ENCODE assay signal across 12 cellular contexts in the genomic region with DNA sequence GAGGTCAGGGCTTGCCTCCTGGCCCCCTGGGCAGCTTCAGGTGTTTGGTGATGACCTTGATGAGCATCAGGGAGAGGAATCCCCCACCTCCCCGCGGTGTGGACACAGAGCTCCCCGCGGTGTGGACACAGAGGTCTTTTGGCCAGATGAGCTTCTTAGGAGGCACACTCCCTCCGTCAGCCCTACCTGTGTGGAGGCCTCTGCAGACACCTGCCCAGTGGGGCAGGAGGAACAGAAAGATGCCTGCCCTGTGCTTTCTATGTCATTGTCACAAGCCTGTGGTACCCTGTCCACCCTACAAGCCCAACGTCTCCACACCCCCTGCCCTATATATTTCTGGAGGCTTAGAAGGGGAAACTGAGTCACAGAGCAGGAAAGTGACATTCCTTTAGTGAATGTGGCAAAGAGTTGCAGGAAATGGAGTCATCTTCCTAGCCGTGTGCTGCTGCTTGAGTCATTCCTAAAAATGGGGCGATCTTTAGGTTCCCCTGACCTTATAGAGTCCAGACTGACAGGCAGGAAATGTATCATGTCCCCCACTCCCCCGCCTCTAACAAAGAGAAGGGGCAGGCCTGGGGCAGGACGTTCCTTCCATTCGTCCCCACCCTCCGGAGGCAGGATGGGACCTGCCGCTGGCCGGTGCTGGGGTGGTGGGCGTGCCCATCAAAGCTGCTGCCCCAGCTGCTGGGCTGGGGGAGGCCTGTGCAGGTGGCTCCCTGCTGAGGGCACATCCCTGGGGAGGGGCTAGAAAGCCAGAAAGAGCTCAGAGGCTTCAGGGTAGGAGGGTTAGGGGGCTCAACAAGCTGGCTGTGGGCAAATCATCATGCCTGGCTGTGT. TPM values are rescaled to one million over a fixed set of nuclear protein-coding genes. Genes with fewer than 3 reads are reported as not detected.
DNase-seq lines count a peak whose midpoint lies in the region; FAIRE-seq and TF ChIP-seq lines count a peak whose summit lies in the region.
"Had no signal": no experiment of that assay in that cellular context is flagged by ENCODE, and none has a peak within 500 bp of the region (broad histone marks: within the 10 kb centered on the region; RNA-seq: fewer than 3 reads in every experiment).

No MANE protein-coding gene starts in this region.

- no peaks in the 10 kb centered on the region for H3K36me3 ChIP-seq in H1 (ENCODE audit: control insufficient read depth in 2 of 4, insufficient read depth in 4 of 4, low read length in 3 of 4)
- H3K36me3 ChIP-seq: ovary had no signal

- no peak overlapping the region for H2AFZ ChIP-seq in H1 (ENCODE audit: low read length)

- no peak overlapping the region for H2BK120ac ChIP-seq in H1 (replicated peaks; ENCODE audit: low read depth, low read length)

- peaks cover 0 to 3% of the 10 kb centered on the region in 2 experiments for H4K20me1 ChIP-seq in H1 (replicated peaks in 1 of 2; ENCODE audit: control insufficient read depth in 1 of 2, insufficient read depth in 2 of 2, low read length in 2 of 2)

- H3K79me2 ChIP-seq in H1 (ENCODE audit: control insufficient read depth in 1 of 2, insufficient read depth in 2 of 2, low read length in 2 of 2): no peaks in the 10 kb centered on the region

- peak overlapping the region; percentile 36 for H3K4ac ChIP-seq in H1 (replicated peaks; ENCODE audit: insufficient read length, low read depth, low read length)

- no peak overlapping the region for H2AK5ac ChIP-seq in H1 (ENCODE audit: low read depth, low read length)

- H3K79me1 ChIP-seq in H1 (ENCODE audit: low read depth, low read length): no peaks in the 10 kb centered on the region

- H3K4me3 Mint-ChIP-seq in activated CD4-positive, alpha-beta memory T cell treated with anti-CD3 and anti-CD28 coated beads for 36 hours: no peak overlapping the region

- DNase-seq in DMS53 (lab: John Stamatoyannopoulos, UW) (peak; percentile 27), DMS53 treated with DMSO at 0.1 percent for 48 hours (lab: John Stamatoyannopoulos, UW; ENCODE audit: unreplicated experiment) (no peak), NAMALWA (ENCODE audit: low spot score) (peak; percentile 90), H1 (ENCODE audit: low read depth in 1 of 2, low spot score in 2 of 2) (peak; percentile 34 to 64), pulmonary artery endothelial cell (ENCODE audit: low read depth, low spot score) (peak; percentile 40), KG1 (lab: John Stamatoyannopoulos, UW) (no peak), NCI-H1930 (lab: John Stamatoyannopoulos, UW) (no peak)
- no peak for DNase-seq in activated CD4-positive, alpha-beta memory T cell treated with anti-CD3 and anti-CD28 coated beads for 36 hours
- DNase-seq: anterior cingulate cortex had no signal

- H2BK20ac ChIP-seq in H1 (ENCODE audit: low read length): no peak overlapping the region; the same call in 1 of the 2 replicates

- no peak for TF ChIP-seq CTCF in H1 (IDR thresholded peaks at IDR 0.05; ENCODE audit: control extremely low read depth in 1 of 3, insufficient read depth in 1 of 3, low read depth in 1 of 3, low read length in 3 of 3)

- H3K9me3 ChIP-seq in H1 (ENCODE audit: insufficient read depth in 2 of 2, low read depth in 1 of 2, low read length in 1 of 2): no peaks in the 10 kb centered on the region
- H3K9me3 ChIP-seq: ovary had no signal

- TF ChIP-seq RAD21 in H1 (IDR thresholded peaks at IDR 0.05 in 1 of 2, conservative IDR thresholded peaks at IDR 0.05 in 1 of 2; ENCODE audit: low read depth in 2 of 2, low read length in 2 of 2): no peak

- H3K27ac ChIP-seq in H1 (ENCODE audit: low read depth, low read length): no peak overlapping the region
- H3K27ac ChIP-seq: ovary, VCaP had no signal

- H3K4me1 ChIP-seq in H1 (replicated peaks in 1 of 4; ENCODE audit: control insufficient read depth in 3 of 4, insufficient read depth in 4 of 4, low read length in 3 of 4): peaks cover 0 to 30% (median 23%) of the 10 kb centered on the region in 4 experiments; a peak in 6 of 7 replicates

- peak overlapping the region; percentile 80 to 83 for H3K4me2 ChIP-seq in H1 (ENCODE audit: insufficient read depth in 1 of 2, low read depth in 2 of 2, low read length in 2 of 2)

- FAIRE-seq in H1 (lab: Jason Lieb, UNC): no peak
- FAIRE-seq: A204.1 had no signal

- CTCF ChIA-PET in H1 (lab: Charles Lee; ENCODE audit: partially characterized antibody): interaction anchor here (0.9 to 1.8 kb wide), 7 partner anchors 8 to 261 kb away, joined by 3 to 6 read pairs (median 3); no protein-coding TSS in a partner anchor
- CTCF ChIA-PET in activated CD4-positive, alpha-beta memory T cell treated with anti-CD3 and anti-CD28 coated beads for 36 hours (lab: Charles Lee): no interaction called here

- no peak overlapping the region for H3K27ac Mint-ChIP-seq in activated CD4-positive, alpha-beta memory T cell treated with anti-CD3 and anti-CD28 coated beads for 36 hours

- POLR2A ChIA-PET in H1 (lab: Charles Lee; ENCODE audit: partially characterized antibody): interaction anchor here (0.6 to 1.5 kb wide), 3 partner anchors 14 to 36 kb away, joined by 3 to 5 read pairs (median 4); no protein-coding TSS in a partner anchor
- POLR2A ChIA-PET in activated CD4-positive, alpha-beta memory T cell treated with anti-CD3 and anti-CD28 coated beads for 36 hours (lab: Charles Lee): no interaction called here

- H3K56ac ChIP-seq in H1 (replicated peaks; ENCODE audit: insufficient read length, low read depth, low read length): no peak overlapping the region

- H3K23me2 ChIP-seq in H1 (ENCODE audit: low read depth, low read length): peaks cover 4% of the 10 kb centered on the region; the same call in 1 of the 2 replicates

- H3K36me3 Mint-ChIP-seq in activated CD4-positive, alpha-beta memory T cell treated with anti-CD3 and anti-CD28 coated beads for 36 hours: no peaks in the 10 kb centered on the region

- intact Hi-C loops in activated CD4-positive, alpha-beta memory T cell treated with anti-CD3 and anti-CD28 coated beads for 36 hours (cut with micrococcal nuclease): no loop called here

- H3K9me3 Mint-ChIP-seq in activated CD4-positive, alpha-beta memory T cell treated with anti-CD3 and anti-CD28 coated beads for 36 hours: no peaks in the 10 kb centered on the region

- H2BK12ac ChIP-seq in H1 (ENCODE audit: low read depth, low read length): peak overlapping the region; percentile 78; the same call in 1 of the 2 replicates

- no peak overlapping the region for H3K23ac ChIP-seq in H1 (ENCODE audit: insufficient read length)

- no peak overlapping the region for H3K14ac ChIP-seq in H1 (ENCODE audit: insufficient read length)

- TF ChIP-seq EP300 in H1 (IDR thresholded peaks at IDR 0.05; ENCODE audit: borderline replicate concordance in 1 of 2, low read depth in 2 of 2, low read length in 2 of 2): no peak

- H2BK5ac ChIP-seq in H1 (ENCODE audit: low read depth, low read length): no peak overlapping the region

- no peak overlapping the region for H4K5ac ChIP-seq in H1 (ENCODE audit: insufficient read length, low read depth, low read length)

- H3K9ac ChIP-seq in H1 (replicated peaks in 1 of 4; ENCODE audit: extremely low read depth in 1 of 4, low read depth in 3 of 4, low read length in 3 of 4): no peak overlapping the region

- no peak overlapping the region for H4K91ac ChIP-seq in H1 (replicated peaks; ENCODE audit: insufficient read length, low read length)

- 0 out of 2 replicates have a peak overlapping the region, but pooled peaks have one; percentile 21 for H2BK15ac ChIP-seq in H1 (ENCODE audit: low read length)

- no peak overlapping the region for H4K8ac ChIP-seq in H1 (ENCODE audit: extremely low read depth, insufficient read depth, low read length)

- H3K18ac ChIP-seq in H1 (ENCODE audit: extremely low read depth, low read length): no peak overlapping the region; the same call in none of the 2 replicates

- no peak overlapping the region; a peak in 1 of 8 replicates for H3K4me3 ChIP-seq in H1 (ENCODE audit: extremely low read depth in 1 of 4, insufficient read depth in 2 of 4, low read depth in 3 of 4, low read length in 4 of 4)

- 53% methylated on average over 14 of the region's 15 CpGs; no CpG with 5 or more reads in 1 of the 2 experiments for WGBS in H1 (ENCODE audit: extremely low coverage in 1 of 2, insufficient coverage in 1 of 2, insufficient read length in 1 of 2, insufficient replicate concordance in 2 of 2, low coverage in 1 of 2, low lambda C conversion rate in 2 of 2, missing lambda C conversion rate in 1 of 2), 2 experiments

- no peak for TF ChIP-seq POLR2A in H1 (IDR thresholded peaks at IDR 0.05; ENCODE audit: control extremely low read depth in 1 of 2, low read depth in 2 of 2, low read length in 2 of 2)

- peaks cover 33% of the 10 kb centered on the region for H3K27me3 Mint-ChIP-seq in activated CD4-positive, alpha-beta memory T cell treated with anti-CD3 and anti-CD28 coated beads for 36 hours

- peaks cover 9% of the 10 kb centered on the region for H3K4me1 Mint-ChIP-seq in activated CD4-positive, alpha-beta memory T cell treated with anti-CD3 and anti-CD28 coated beads for 36 hours (ENCODE audit: low read depth)

- H3K27me3 ChIP-seq in H1 (replicated peaks in 1 of 4; ENCODE audit: control insufficient read depth in 3 of 4, extremely low read depth in 1 of 4, insufficient read depth in 3 of 4, low read length in 3 of 4): peaks cover 3 to 34% (median 22%) of the 10 kb centered on the region in 4 experiments
- H3K27me3 ChIP-seq: ovary had no signal

RNA-seq across cellular contexts. Expression of gene C16orf74, which starts 1.0 kb away (rescaled TPM):
- 6.1 and 7.3 TPM in 2 replicates for total RNA-seq in H1 (2021; fragmentation: NEBNext Ultra II Directional; extraction: Animal tissue kit (Norgen Biotek cat#: 25700))
- 9.3 and 13.4 TPM in 2 replicates for polyA plus RNA-seq in H1 (2011; rRNA removed)
- 9.3 TPM for polyA plus RNA-seq in H1 (2011; cell fraction: cytosol; rRNA removed)
- 9.9 TPM for polyA plus RNA-seq in H1 (2011; cell fraction: nucleus; rRNA removed)
- 4.3 to 8.8 TPM (median 7.6 TPM) in 4 replicates for polyA plus RNA-seq in H1 (2012, experiment 1 of 2)
- polyA plus RNA-seq in H1 (2012, experiment 2 of 2): 7.0 TPM
- 9.0 TPM for polyA plus RNA-seq in H1 (2013, experiment 1 of 2)
- 8.4 TPM for polyA plus RNA-seq in H1 (2013, experiment 2 of 2)
- polyA minus RNA-seq in H1 (2011; rRNA and poly(A)+ RNA removed): 0.44 and 0.85 TPM in 2 replicates
- polyA minus RNA-seq in H1 (2011; cell fraction: cytosol; rRNA and poly(A)+ RNA removed): 2.2 TPM
- 1.1 TPM for polyA minus RNA-seq in H1 (2011; cell fraction: nucleus; rRNA and poly(A)+ RNA removed)
- 32.4 and 40.8 TPM in 2 replicates for total RNA-seq in pulmonary artery endothelial cell
- total RNA-seq in activated CD4-positive, alpha-beta memory T cell treated with anti-CD3 and anti-CD28 coated beads for 36 hours: not detected

RNA-seq across cellular contexts. Expression of gene EMC8, which starts 47.5 kb away (rescaled TPM):
- total RNA-seq in H1 (2021; fragmentation: NEBNext Ultra II Directional; extraction: Animal tissue kit (Norgen Biotek cat#: 25700)): 47.9 and 52.2 TPM in 2 replicates
- polyA plus RNA-seq in H1 (2011; rRNA removed): 64.0 and 69.7 TPM in 2 replicates
- polyA plus RNA-seq in H1 (2011; cell fraction: cytosol; rRNA removed): 60.0 TPM
- polyA plus RNA-seq in H1 (2011; cell fraction: nucleus; rRNA removed): 79.9 TPM
- 29.4 to 44.5 TPM (median 41.7 TPM) in 4 replicates for polyA plus RNA-seq in H1 (2012, experiment 1 of 2)
- 39.1 TPM for polyA plus RNA-seq in H1 (2012, experiment 2 of 2)
- polyA plus RNA-seq in H1 (2013, experiment 1 of 2): 33.5 TPM
- 31.9 TPM for polyA plus RNA-seq in H1 (2013, experiment 2 of 2)
- polyA minus RNA-seq in H1 (2011; rRNA and poly(A)+ RNA removed): 64.3 and 73.2 TPM in 2 replicates
- polyA minus RNA-seq in H1 (2011; cell fraction: cytosol; rRNA and poly(A)+ RNA removed): 61.1 TPM
- 38.0 TPM for polyA minus RNA-seq in H1 (2011; cell fraction: nucleus; rRNA and poly(A)+ RNA removed)
- total RNA-seq in pulmonary artery endothelial cell: 31.3 and 36.9 TPM in 2 replicates
- 10 to 100 TPM; 27.5 to 27.9 TPM for total RNA-seq in activated CD4-positive, alpha-beta memory T cell treated with anti-CD3 and anti-CD28 coated beads for 36 hours

RNA-seq across cellular contexts. Expression of gene COX4I1, which starts 47.6 kb away (rescaled TPM):
- 496 and 507 TPM in 2 replicates for total RNA-seq in H1 (2021; fragmentation: NEBNext Ultra II Directional; extraction: Animal tissue kit (Norgen Biotek cat#: 25700))
- 693 and 707 TPM in 2 replicates for polyA plus RNA-seq in H1 (2011; rRNA removed)
- polyA plus RNA-seq in H1 (2011; cell fraction: cytosol; rRNA removed): 932 TPM
- polyA plus RNA-seq in H1 (2011; cell fraction: nucleus; rRNA removed): 683 TPM
- polyA plus RNA-seq in H1 (2012, experiment 1 of 2): 451 to 785 TPM (median 705 TPM) in 4 replicates
- 672 TPM for polyA plus RNA-seq in H1 (2012, experiment 2 of 2)
- polyA plus RNA-seq in H1 (2013, experiment 1 of 2): 1,101 TPM
- polyA plus RNA-seq in H1 (2013, experiment 2 of 2): 1,112 TPM
- 205 and 258 TPM in 2 replicates for polyA minus RNA-seq in H1 (2011; rRNA and poly(A)+ RNA removed)
- 116 TPM for polyA minus RNA-seq in H1 (2011; cell fraction: cytosol; rRNA and poly(A)+ RNA removed)
- polyA minus RNA-seq in H1 (2011; cell fraction: nucleus; rRNA and poly(A)+ RNA removed): 127 TPM
- total RNA-seq in pulmonary artery endothelial cell: 424 and 604 TPM in 2 replicates
- 100 to 1,000 TPM; 493 to 511 TPM for total RNA-seq in activated CD4-positive, alpha-beta memory T cell treated with anti-CD3 and anti-CD28 coated beads for 36 hours

Comparison
In these comparisons a context has a peak if more than half of its experiments do, and no peak if none do; other contexts are left out.
1. DNase-seq: peak in DMS53 (single experiment), NAMALWA (single experiment), H1 (2 of 2) and pulmonary artery endothelial cell (single experiment); none in DMS53 treated with DMSO at 0.1 percent for 48 hours (single experiment), activated CD4-positive, alpha-beta memory T cell treated with anti-CD3 and anti-CD28 coated beads for 36 hours (single experiment), KG1 (single experiment) and NCI-H1930 (0 of 2).